2 cellular contexts compared by ENCODE assay signal in the genomic region with DNA sequence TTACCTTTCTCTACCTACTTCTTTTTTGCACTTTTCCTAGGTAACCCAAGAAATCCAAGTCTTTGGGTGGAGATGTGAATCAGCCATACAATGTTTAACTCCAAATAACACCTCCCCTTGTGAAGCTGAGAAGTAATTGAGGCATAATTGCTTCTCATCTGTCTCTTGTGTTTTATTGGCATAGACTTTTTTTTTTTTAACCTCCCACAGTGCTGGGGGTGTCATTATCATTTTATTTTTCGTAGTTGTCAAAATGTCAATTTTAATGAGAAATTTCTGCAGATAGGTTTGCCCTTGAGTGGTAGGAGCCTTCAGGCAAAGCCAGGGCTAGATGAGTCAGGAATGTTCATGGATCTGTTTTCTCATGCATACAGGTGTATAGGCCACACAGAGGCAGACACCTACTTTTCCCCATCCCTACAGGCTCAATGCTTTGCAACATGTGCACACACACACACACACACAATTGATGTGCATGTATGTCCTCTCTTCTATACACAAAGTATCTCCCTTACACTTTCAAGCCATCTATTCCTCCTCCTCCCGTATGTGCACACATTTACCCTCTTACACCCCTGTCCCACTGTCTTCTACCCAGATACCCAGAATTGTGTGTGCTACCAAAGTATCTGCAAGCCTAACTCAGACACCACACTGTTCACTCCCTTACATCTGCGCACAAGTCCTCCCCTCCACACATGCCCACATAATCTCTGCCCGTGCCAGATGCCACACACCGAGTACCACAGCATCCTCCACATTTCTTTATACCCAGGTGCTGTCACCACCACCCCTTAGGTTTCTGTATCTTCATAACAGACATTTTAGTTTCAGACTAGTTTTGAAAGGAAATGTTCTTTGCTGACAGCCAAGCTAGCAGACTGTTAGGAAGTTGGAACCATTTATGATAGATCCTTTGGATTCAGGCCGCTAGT.
TF ChIP-seq lines count a peak whose summit lies in the region.

No MANE protein-coding gene starts in this region.

TF ChIP-seq in IMR-90, 13 proteins besides CTCF, POLR2A, EP300 and RAD21 (continued from another document):
- TF ChIP-seq, protein P1, sequence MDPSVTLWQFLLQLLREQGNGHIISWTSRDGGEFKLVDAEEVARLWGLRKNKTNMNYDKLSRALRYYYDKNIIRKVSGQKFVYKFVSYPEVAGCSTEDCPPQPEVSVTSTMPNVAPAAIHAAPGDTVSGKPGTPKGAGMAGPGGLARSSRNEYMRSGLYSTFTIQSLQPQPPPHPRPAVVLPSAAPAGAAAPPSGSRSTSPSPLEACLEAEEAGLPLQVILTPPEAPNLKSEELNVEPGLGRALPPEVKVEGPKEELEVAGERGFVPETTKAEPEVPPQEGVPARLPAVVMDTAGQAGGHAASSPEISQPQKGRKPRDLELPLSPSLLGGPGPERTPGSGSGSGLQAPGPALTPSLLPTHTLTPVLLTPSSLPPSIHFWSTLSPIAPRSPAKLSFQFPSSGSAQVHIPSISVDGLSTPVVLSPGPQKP (IDR thresholded peaks at IDR 0.05; ENCODE audit: borderline replicate concordance, low read depth, low read length), result no peak
- no peak for TF ChIP-seq NFE2L2 (IDR thresholded peaks at IDR 0.05; ENCODE audit: low read depth, low read length)
- no peak for TF ChIP-seq USF2 (IDR thresholded peaks at IDR 0.05; ENCODE audit: low read depth, low read length)
- TF ChIP-seq FOS (IDR thresholded peaks at IDR 0.05; ENCODE audit: low read depth, low read length), result no peak
- no peak for TF ChIP-seq MAZ (IDR thresholded peaks at IDR 0.05; ENCODE audit: borderline replicate concordance, low read depth, low read length)
- TF ChIP-seq MAFK (IDR thresholded peaks at IDR 0.05; ENCODE audit: low read depth, low read length), result no peak
- TF ChIP-seq RCOR1 (IDR thresholded peaks at IDR 0.05; ENCODE audit: insufficient replicate concordance, low read length), result no peak
- no peak for TF ChIP-seq MXI1 (IDR thresholded peaks at IDR 0.05; ENCODE audit: borderline replicate concordance, low read depth, low read length)

TF ChIP-seq in neural cell, 6 proteins besides CTCF, POLR2A, EP300 and RAD21 (continued from another document):
- TF ChIP-seq, protein P2, sequence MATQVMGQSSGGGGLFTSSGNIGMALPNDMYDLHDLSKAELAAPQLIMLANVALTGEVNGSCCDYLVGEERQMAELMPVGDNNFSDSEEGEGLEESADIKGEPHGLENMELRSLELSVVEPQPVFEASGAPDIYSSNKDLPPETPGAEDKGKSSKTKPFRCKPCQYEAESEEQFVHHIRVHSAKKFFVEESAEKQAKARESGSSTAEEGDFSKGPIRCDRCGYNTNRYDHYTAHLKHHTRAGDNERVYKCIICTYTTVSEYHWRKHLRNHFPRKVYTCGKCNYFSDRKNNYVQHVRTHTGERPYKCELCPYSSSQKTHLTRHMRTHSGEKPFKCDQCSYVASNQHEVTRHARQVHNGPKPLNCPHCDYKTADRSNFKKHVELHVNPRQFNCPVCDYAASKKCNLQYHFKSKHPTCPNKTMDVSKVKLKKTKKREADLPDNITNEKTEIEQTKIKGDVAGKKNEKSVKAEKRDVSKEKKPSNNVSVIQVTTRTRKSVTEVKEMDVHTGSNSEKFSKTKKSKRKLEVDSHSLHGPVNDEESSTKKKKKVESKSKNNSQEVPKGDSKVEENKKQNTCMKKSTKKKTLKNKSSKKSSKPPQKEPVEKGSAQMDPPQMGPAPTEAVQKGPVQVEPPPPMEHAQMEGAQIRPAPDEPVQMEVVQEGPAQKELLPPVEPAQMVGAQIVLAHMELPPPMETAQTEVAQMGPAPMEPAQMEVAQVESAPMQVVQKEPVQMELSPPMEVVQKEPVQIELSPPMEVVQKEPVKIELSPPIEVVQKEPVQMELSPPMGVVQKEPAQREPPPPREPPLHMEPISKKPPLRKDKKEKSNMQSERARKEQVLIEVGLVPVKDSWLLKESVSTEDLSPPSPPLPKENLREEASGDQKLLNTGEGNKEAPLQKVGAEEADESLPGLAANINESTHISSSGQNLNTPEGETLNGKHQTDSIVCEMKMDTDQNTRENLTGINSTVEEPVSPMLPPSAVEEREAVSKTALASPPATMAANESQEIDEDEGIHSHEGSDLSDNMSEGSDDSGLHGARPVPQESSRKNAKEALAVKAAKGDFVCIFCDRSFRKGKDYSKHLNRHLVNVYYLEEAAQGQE (IDR thresholded peaks at IDR 0.05; ENCODE audit: borderline replicate concordance), result no peak
- TF ChIP-seq EZH2 (IDR thresholded peaks at IDR 0.05; ENCODE audit: borderline replicate concordance, insufficient read depth, low read length, poor library complexity, severe bottlenecking), result no peak
